In the genomic region with DNA sequence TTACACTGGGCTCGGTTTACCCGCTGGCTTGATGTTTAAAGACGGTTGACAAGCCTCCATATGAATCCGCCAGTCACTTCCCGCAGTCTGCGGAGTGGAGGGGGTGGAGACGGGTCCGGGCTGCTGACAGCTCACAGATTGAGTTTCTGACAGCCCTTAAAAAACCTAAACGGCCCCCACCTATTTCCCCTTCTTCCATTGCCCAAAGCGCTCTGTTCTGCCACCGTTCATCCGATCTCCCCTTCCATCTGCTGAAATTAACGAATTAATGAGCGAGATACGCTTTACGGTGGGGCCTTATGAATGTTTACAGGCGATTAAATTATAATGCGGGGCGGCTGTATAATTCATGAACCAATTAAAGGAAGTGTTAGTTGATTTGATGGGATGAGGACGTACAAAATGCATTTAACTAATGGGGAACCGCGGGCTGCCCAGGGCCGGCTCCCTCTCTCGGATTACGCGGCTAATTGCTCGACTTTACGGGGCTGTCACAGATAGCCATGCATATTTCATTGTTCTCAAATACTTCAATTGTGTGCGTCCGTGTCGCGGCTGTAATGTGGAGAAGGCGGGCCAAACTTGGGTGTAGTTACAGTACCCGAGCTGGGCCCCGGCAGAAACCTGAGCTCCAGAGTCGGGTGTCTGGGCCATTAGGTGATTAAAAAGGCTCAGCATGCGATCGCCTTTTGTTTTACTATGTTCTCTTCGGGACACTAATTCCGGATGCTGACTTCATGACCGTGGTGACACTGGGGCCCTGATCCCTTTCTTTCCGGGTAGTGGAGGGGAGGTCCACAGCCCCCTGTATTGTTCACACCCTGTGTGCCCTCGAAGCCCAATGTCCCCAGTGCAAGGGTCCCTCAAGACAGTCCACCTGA, we compare ENCODE assay signal across 11 cellular contexts.
DNase-seq lines count a peak whose midpoint lies in the region; TF ChIP-seq lines count a peak whose summit lies in the region.
"Had no signal": no experiment of that assay in that cellular context is flagged by ENCODE, and none has a peak within 500 bp of the region (broad histone marks: within the 10 kb centered on the region; RNA-seq: fewer than 3 reads in every experiment).

No MANE protein-coding gene starts in this region.

- H4K20me1 ChIP-seq in neural progenitor cell (ENCODE audit: low read depth) = peaks cover 31% of the 10 kb centered on the region

- no peak overlapping the region for H3K27ac Mint-ChIP-seq in neural progenitor cell

- no peaks in the 10 kb centered on the region for H3K9me3 Mint-ChIP-seq in neural progenitor cell

- peak overlapping the region; percentile 74 for H3K4me3 Mint-ChIP-seq in neural progenitor cell

- H3K9me3 ChIP-seq in cardiac muscle cell (ENCODE audit: low read depth) (no peaks in the 10 kb centered on the region), neural progenitor cell (ENCODE audit: low read depth) (no peaks in the 10 kb centered on the region)
- H3K9me3 ChIP-seq: colonic mucosa had no signal

- H3K9ac ChIP-seq in neural progenitor cell = no peak overlapping the region

- H3K36me3 Mint-ChIP-seq in neural progenitor cell = no peaks in the 10 kb centered on the region

- H3K36me3 ChIP-seq in cardiac muscle cell = no peaks in the 10 kb centered on the region
- H3K36me3 ChIP-seq in neural progenitor cell = no peaks in the 10 kb centered on the region
- H3K36me3 ChIP-seq: colonic mucosa had no signal

- peak overlapping the region; percentile 29 for H3K4me3 ChIP-seq in cardiac muscle cell
- H3K4me3 ChIP-seq in neural progenitor cell = peak overlapping the region; percentile 45
- H3K4me3 ChIP-seq: colonic mucosa had no signal

- peak; percentile 12 for DNase-seq in NCI-H146 (lab: John Stamatoyannopoulos, UW)
- no peak for DNase-seq in NCI-H146 treated with DMSO at 0.1 percent for 48 hours (lab: John Stamatoyannopoulos, UW; ENCODE audit: unreplicated experiment)
- DNase-seq in NCI-H524 treated with DMSO at 0.1 percent for 48 hours (lab: John Stamatoyannopoulos, UW) = peak; percentile 79
- DNase-seq in cardiac muscle cell (ENCODE audit: low read depth in 1 of 2, low spot score in 1 of 2) = peak; percentile 6 to 73
- DNase-seq in neural progenitor cell (ENCODE audit: low spot score) = peak; percentile 85
- DNase-seq in SKM-1 treated with dmso at 0.1 percent for 144 hours (lab: John Stamatoyannopoulos, UW; ENCODE audit: unreplicated experiment) = no peak
- no peak for DNase-seq in NAMALWA (ENCODE audit: low spot score)
- no peak for DNase-seq in NCI-H226
- DNase-seq: activated effector memory CD4-positive, alpha-beta T cell treated with anti-CD3 and anti-CD28 coated beads, Interleukin-2, amount 50 U/mL, for 16 hours; colonic mucosa; foreskin melanocyte had no signal

- peaks cover 35% of the 10 kb centered on the region for H3K27me3 Mint-ChIP-seq in neural progenitor cell (ENCODE audit: insufficient read depth, low read depth)

- TF ChIP-seq CTCF in cardiac muscle cell (IDR thresholded peaks at IDR 0.05; ENCODE audit: low read depth, low read length) = no peak
- no peak for TF ChIP-seq CTCF in neural progenitor cell (IDR thresholded peaks at IDR 0.05)

- H2AFZ ChIP-seq in neural progenitor cell (replicated peaks) = no peak overlapping the region

- H3K27me3 ChIP-seq in cardiac muscle cell (peaks cover 45% of the 10 kb centered on the region), neural progenitor cell (peaks cover 83% of the 10 kb centered on the region)

- H3K4me1 ChIP-seq in cardiac muscle cell (ENCODE audit: low read depth) (peaks cover 19% of the 10 kb centered on the region), neural progenitor cell (peaks cover 34% of the 10 kb centered on the region)
- H3K4me1 ChIP-seq: colonic mucosa had no signal

- H3F3A ChIP-seq in neural progenitor cell (ENCODE audit: low read depth) = peaks cover 20% of the 10 kb centered on the region

- H3K79me2 ChIP-seq in neural progenitor cell (ENCODE audit: low read depth) = no peaks in the 10 kb centered on the region

- peaks cover 41% of the 10 kb centered on the region for H3K4me1 Mint-ChIP-seq in neural progenitor cell

- H3K27ac ChIP-seq in cardiac muscle cell (no peak overlapping the region), neural progenitor cell (no peak overlapping the region)
- H3K27ac ChIP-seq: colonic mucosa had no signal

- H3K4me2 ChIP-seq in neural progenitor cell = peak overlapping the region; percentile 83

Comparison
In these comparisons a context has a peak if more than half of its experiments do, and no peak if none do; other contexts are left out.
1. DNase-seq: peak in NCI-H146 (single experiment), NCI-H524 treated with DMSO at 0.1 percent for 48 hours (single experiment), cardiac muscle cell (2 of 2) and neural progenitor cell (single experiment); none in NCI-H146 treated with DMSO at 0.1 percent for 48 hours (single experiment), SKM-1 treated with dmso at 0.1 percent for 144 hours (single experiment), NAMALWA (single experiment) and NCI-H226 (single experiment).